In the genomic region with DNA sequence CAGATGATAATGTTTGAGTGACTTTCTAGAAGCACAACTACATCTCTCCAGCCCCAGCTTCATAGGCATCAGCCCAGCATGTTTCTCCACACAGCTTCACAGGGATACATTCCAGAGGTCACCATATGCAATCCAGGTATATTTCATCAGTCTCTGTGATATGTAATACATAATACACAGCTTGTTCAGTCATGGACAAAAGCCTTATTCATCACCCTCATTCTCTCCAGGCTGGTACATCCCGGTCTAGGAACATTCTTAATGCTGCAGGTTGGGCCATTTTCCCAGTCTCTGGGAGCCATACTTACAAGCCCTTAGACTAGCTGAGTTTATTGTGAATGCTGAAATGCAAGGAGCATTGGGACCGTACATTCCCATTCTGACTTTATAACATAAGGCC, we compare ENCODE assay signal across 27 cellular contexts.
DNase-seq lines count a peak whose midpoint lies in the region; ATAC-seq, FAIRE-seq and TF ChIP-seq lines count a peak whose summit lies in the region.
"Had no signal": no experiment of that assay in that cellular context is flagged by ENCODE, and none has a peak within 500 bp of the region (broad histone marks: within the 10 kb centered on the region; RNA-seq: fewer than 3 reads in every experiment).

No MANE protein-coding gene starts in this region.

- no peak overlapping the region for H2AFZ ChIP-seq in keratinocyte (ENCODE audit: control insufficient read depth, low read length)

- intact Hi-C loops in Right ventricle myocardium superior (cut with DNase I), result no loop called here

- FAIRE-seq in keratinocyte (lab: Jason Lieb, UNC), result peak; percentile 76
- FAIRE-seq: A204.1, GM12878, GM12892, GM18507, GM19239 had no signal

- no peaks in the 10 kb centered on the region for H4K20me1 ChIP-seq in keratinocyte (ENCODE audit: control insufficient read depth, extremely low read depth, insufficient read depth, low read length)
- H4K20me1 ChIP-seq: BLaER1 had no signal

- TF ChIP-seq CTCF in epithelial cell of esophagus (IDR thresholded peaks at IDR 0.05; ENCODE audit: insufficient read depth, low read depth, low read length, missing control alignments) (no peak), keratinocyte (optimal IDR thresholded peaks at IDR 0.05 in 1 of 3, IDR thresholded peaks at IDR 0.05 in 1 of 3, conservative IDR thresholded peaks at IDR 0.05 in 1 of 3; ENCODE audit: extremely low read depth in 1 of 3, insufficient read depth in 2 of 3, low read length in 3 of 3) (no peak)

- H3K9me3 ChIP-seq in keratinocyte (ENCODE audit: control insufficient read depth, low read depth, low read length), result peaks cover 2% of the 10 kb centered on the region
- H3K9me3 ChIP-seq: BE2C had no signal

- H3K4me2 ChIP-seq in keratinocyte (ENCODE audit: control insufficient read depth, extremely low read depth, insufficient read depth, low read depth, low read length), result peak overlapping the region; percentile 19
- H3K4me2 ChIP-seq: BLaER1 had no signal

- dilution Hi-C loops in keratinocyte (cut with MboI; ENCODE audit: extremely low pct_ligation_motif_present, low sequenced_read_pairs), result no loop called here

- no peaks in the 10 kb centered on the region for H3K79me2 ChIP-seq in keratinocyte (ENCODE audit: control insufficient read depth, insufficient read depth, low read length)

- H3K27me3 ChIP-seq in keratinocyte (ENCODE audit: control insufficient read depth, extremely low read depth, insufficient read depth, low read length), result no peaks in the 10 kb centered on the region
- H3K27me3 ChIP-seq: BE2C, BLaER1 had no signal

- H3K36me3 ChIP-seq in keratinocyte (ENCODE audit: control insufficient read depth in 2 of 2, extremely low read depth in 1 of 2, insufficient read depth in 2 of 2, low read length in 2 of 2), result no peaks in the 10 kb centered on the region
- H3K36me3 ChIP-seq: BE2C, BLaER1 had no signal

- peaks cover 9% of the 10 kb centered on the region for H3K4me1 ChIP-seq in keratinocyte (ENCODE audit: control insufficient read depth, extremely low read depth, insufficient read depth, low read length)
- H3K4me1 ChIP-seq: BE2C had no signal

- H3K9ac ChIP-seq in keratinocyte (ENCODE audit: control insufficient read depth, extremely low read depth, insufficient read depth, low read length), result no peak overlapping the region
- H3K9ac ChIP-seq: BLaER1 had no signal

- H3K4me3 ChIP-seq in epithelial cell of esophagus (ENCODE audit: low read length) (no peak overlapping the region), keratinocyte (ENCODE audit: control insufficient read depth in 2 of 3, extremely low read depth in 1 of 3, insufficient read depth in 2 of 3, low read depth in 1 of 3, low read length in 3 of 3) (no peak overlapping the region)
- H3K4me3 ChIP-seq: BLaER1, GM12878 had no signal

- peak; percentile 15 for DNase-seq in epithelial cell of esophagus (ENCODE audit: low read depth)
- DNase-seq in epithelial cell of prostate (ENCODE audit: low read depth, low spot score), result no peak
- peak; percentile 32 for DNase-seq in keratinocyte (ENCODE audit: low read depth, low spot score)
- no peak for DNase-seq in Right ventricle myocardium superior
- DNase-seq in medulla oblongata (ENCODE audit: extremely low spot score), result no peak
- DNase-seq: 8988T; ACHN; BE2C; C1 segment of cervical spinal cord; CD4-positive, alpha-beta memory T cell; CD4-positive, CD25-positive, alpha-beta regulatory T cell; CD8-positive, alpha-beta memory T cell; COR-L47; DMS 273 treated with DMSO at 0.1 percent for 48 hours; DMS153; DMS53; DMS79; DND-41; EL; GDM1 had no signal

- H3K27ac ChIP-seq in epithelial cell of prostate (peak overlapping the region; percentile 8), keratinocyte (ENCODE audit: control insufficient read depth, insufficient read depth, low read length) (no peak overlapping the region)
- H3K27ac ChIP-seq: BLaER1 had no signal

- H3K9me1 ChIP-seq in keratinocyte (ENCODE audit: control insufficient read depth, extremely low read depth, insufficient read depth, low read length), result no peaks in the 10 kb centered on the region

- ATAC-seq in Right ventricle myocardium superior (ENCODE audit: poor library complexity), result no peak
- ATAC-seq in GM18868 (IDR thresholded peaks at IDR 0.05; ENCODE audit: unreplicated experiment), result no peak
- ATAC-seq: GM12878 had no signal

Comparison
In these comparisons a context has a peak if more than half of its experiments do, and no peak if none do; other contexts are left out.
1. DNase-seq: peak in epithelial cell of esophagus (single experiment) and keratinocyte (single experiment); none in epithelial cell of prostate (single experiment), Right ventricle myocardium superior (single experiment) and medulla oblongata (single experiment).